ENCODE assay signal across 9 cellular contexts in the genomic region with DNA sequence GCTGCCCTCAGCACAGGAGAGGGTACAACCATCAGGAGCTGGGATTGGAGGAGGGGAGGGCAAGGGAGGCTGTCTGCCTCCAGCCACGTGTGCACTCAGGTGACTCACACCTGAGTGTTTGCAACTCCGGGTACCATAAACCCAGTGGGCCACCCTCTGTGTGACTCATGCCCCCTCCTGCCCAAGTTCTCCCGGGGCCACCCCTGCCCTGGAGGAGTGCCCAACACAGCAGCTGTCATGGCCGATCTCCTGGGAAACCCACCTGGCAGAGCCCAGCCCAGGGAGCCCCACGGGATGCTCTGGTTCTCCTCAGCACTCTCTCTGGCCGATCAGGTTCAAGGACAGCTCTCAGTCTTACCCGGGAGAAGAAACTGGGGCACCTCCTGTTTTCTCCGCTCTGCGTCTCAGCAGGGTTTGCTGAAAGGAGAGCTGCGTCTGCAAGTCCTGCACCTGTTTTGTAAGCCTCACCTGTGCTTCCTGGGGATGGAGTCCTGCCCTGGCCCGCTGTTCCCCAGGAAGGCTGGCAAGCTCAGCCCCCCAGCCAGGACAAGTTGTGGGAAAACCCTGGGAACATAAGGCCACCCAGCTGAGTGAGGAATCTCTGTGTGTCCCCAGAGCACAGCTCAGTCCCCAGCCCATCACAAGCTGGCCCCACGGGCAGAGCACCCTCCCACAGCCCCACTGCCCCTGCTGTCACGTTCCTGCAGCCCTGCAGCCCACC. TPM values are rescaled to one million over a fixed set of nuclear protein-coding genes. Genes with fewer than 3 reads are reported as not detected.
DNase-seq lines count a peak whose midpoint lies in the region; ATAC-seq and TF ChIP-seq lines count a peak whose summit lies in the region.
"Had no signal": no experiment of that assay in that cellular context is flagged by ENCODE, and none has a peak within 500 bp of the region (broad histone marks: within the 10 kb centered on the region; RNA-seq: fewer than 3 reads in every experiment).

No MANE protein-coding gene starts in this region.

- peak overlapping the region in 2 of 5 donors; percentile 50 to 52 for H3K27ac ChIP-seq in adrenal gland

- 41 to 57% (median 52%) methylated on average over 3 to 13 of the region's 13 CpGs for WGBS in adrenal gland, 4 donors

- H3K9me3 Mint-ChIP-seq in naive thymus-derived CD8-positive, alpha-beta T cell: peaks cover 0 to 3% (median 0%) of the 10 kb centered on the region in 9 donors

- H3K27me3 Mint-ChIP-seq in naive thymus-derived CD8-positive, alpha-beta T cell: no peaks in the 10 kb centered on the region
- H3K27me3 Mint-ChIP-seq: activated naive CD8-positive, alpha-beta T cell had no signal

- H3K36me3 ChIP-seq in adrenal gland (replicated peaks in 1 of 2): no peaks in the 10 kb centered on the region

- no peak for TF ChIP-seq POLR2A in adrenal gland (IDR thresholded peaks at IDR 0.05)

- POLR2A ChIA-PET in naive thymus-derived CD8-positive, alpha-beta T cell (lab: Charles Lee): interaction anchor here (0.9 to 1.8 kb wide), 3 partner anchors 21 to 46 kb away, joined by 3 to 8 read pairs (median 3); no protein-coding TSS in a partner anchor

- DNase-seq in stimulated activated CD4-positive, alpha-beta T cell treated with anti-CD3 and anti-CD28 coated beads, Interleukin-12 subunit alpha, Interleukin-12 subunit beta, amount 100 ng/mL, for 4 hours: peak; percentile 12
- DNase-seq in stimulated activated CD4-positive, alpha-beta T cell treated with anti-CD3 and anti-CD28 coated beads, Interleukin-2, amount 100 ng/mL, for 48 hours: no peak
- DNase-seq in adrenal gland (peak in 4 of 7 donors; percentile 6 to 41 (median 31)), NCI-H226 (no peak), nucleus accumbens (lab: John Stamatoyannopoulos, UW) (no peak)
- no peak for DNase-seq in naive thymus-derived CD8-positive, alpha-beta T cell

- intact Hi-C loops in adrenal gland (cut with DNase I): no loop called here

- no peak for TF ChIP-seq CTCF in adrenal gland (IDR thresholded peaks at IDR 0.05)

- H3K4me3 Mint-ChIP-seq in naive thymus-derived CD8-positive, alpha-beta T cell: peak overlapping the region in 6 of 10 donors; percentile 11 to 71 (median 43)

- no peaks in the 10 kb centered on the region for H3K27me3 ChIP-seq in adrenal gland

- ATAC-seq in naive thymus-derived CD8-positive, alpha-beta T cell: no peak
- ATAC-seq in GM21390 (IDR thresholded peaks at IDR 0.05; ENCODE audit: unreplicated experiment): no peak
- ATAC-seq in HG03139 (IDR thresholded peaks at IDR 0.05; ENCODE audit: unreplicated experiment): no peak

- peak overlapping the region in 1 of 4 donors; percentile 32 for H3K4me3 ChIP-seq in adrenal gland

- H3K36me3 Mint-ChIP-seq in naive thymus-derived CD8-positive, alpha-beta T cell: no peaks in the 10 kb centered on the region
- H3K36me3 Mint-ChIP-seq: activated naive CD8-positive, alpha-beta T cell had no signal

- peak overlapping the region in 3 of 10 donors; percentile 48 to 73 (median 55) for H3K27ac Mint-ChIP-seq in naive thymus-derived CD8-positive, alpha-beta T cell

- peaks cover 0 to 9% of the 10 kb centered on the region in 2 donors for H3K4me1 ChIP-seq in adrenal gland (replicated peaks in 1 of 2)

- peaks cover 4 to 19% (median 11%) of the 10 kb centered on the region in 4 donors for H3K4me1 Mint-ChIP-seq in naive thymus-derived CD8-positive, alpha-beta T cell

- no peaks in the 10 kb centered on the region for H3K9me3 ChIP-seq in adrenal gland (replicated peaks in 1 of 3)

RNA-seq across cellular contexts. Expression of gene UBE2F, which starts 44.0 kb away (rescaled TPM):
- 100 to 1,000 TPM in 1 of 8 donors, 10 to 100 TPM in 7; 44.7 to 101 (median 57.5) TPM for total RNA-seq in adrenal gland
- polyA plus RNA-seq in adrenal gland: 100 to 1,000 TPM in 1 of 3 donors, 10 to 100 TPM in 2; 26.8 to 101 (median 38.2) TPM
- total RNA-seq in naive thymus-derived CD8-positive, alpha-beta T cell: 10 to 100 TPM; 33.9 to 35.2 TPM
- 10 to 100 TPM; 41.5 to 67.3 (median 67.0) TPM for polyA plus RNA-seq in naive thymus-derived CD8-positive, alpha-beta T cell

Comparison
In these comparisons a context has a peak if more than half of its experiments do, and no peak if none do; other contexts are left out.
1. DNase-seq: peak in stimulated activated CD4-positive, alpha-beta T cell treated with anti-CD3 and anti-CD28 coated beads, Interleukin-12 subunit alpha, Interleukin-12 subunit beta, amount 100 ng/mL, for 4 hours (single experiment) and adrenal gland (4 of 7); none in stimulated activated CD4-positive, alpha-beta T cell treated with anti-CD3 and anti-CD28 coated beads, Interleukin-2, amount 100 ng/mL, for 48 hours (0 of 2), naive thymus-derived CD8-positive, alpha-beta T cell (0 of 10), NCI-H226 (single experiment) and nucleus accumbens (0 of 56).